In genomic region chr2:218003994-218004419, GRCh38 we compare ENCODE assay signal across 11 cellular contexts. TPM values are rescaled to one million over a fixed set of nuclear protein-coding genes. Genes with fewer than 3 reads are reported as not detected.
A peak's percentile ranks its signal among the peaks of the same experiment; 100 is the strongest.
DNase-seq lines count a peak whose midpoint lies in the region; ATAC-seq and TF ChIP-seq lines count a peak whose summit lies in the region.
"Had no signal": no experiment of that assay in that cellular context is flagged by ENCODE, and none has a peak within 500 bp of the region (broad histone marks: within the 10 kb centered on the region; RNA-seq: fewer than 3 reads in every experiment).

No MANE protein-coding gene starts in this region.

- 27% methylated on average over 6 of the region's 6 CpGs for WGBS in SK-N-SH (ENCODE audit: low lambda C conversion rate)

- TF ChIP-seq CTCF in AG04449 (IDR thresholded peaks at IDR 0.05; ENCODE audit: insufficient read depth, low read length, missing control alignments) (no peak), SK-N-SH (IDR thresholded peaks at IDR 0.05) (no peak), fibroblast of pulmonary artery (IDR thresholded peaks at IDR 0.05; ENCODE audit: low read length, missing control alignments) (no peak), osteoblast (IDR thresholded peaks at IDR 0.05; ENCODE audit: extremely low read depth, low read depth, low read length) (no peak)

- H3K36me3 ChIP-seq in SK-N-SH (replicated peaks in 1 of 2; ENCODE audit: control insufficient read depth in 1 of 2, insufficient read depth in 2 of 2, low read length in 1 of 2), result no peaks in the 10 kb centered on the region
- no peaks in the 10 kb centered on the region for H3K36me3 ChIP-seq in osteoblast (ENCODE audit: insufficient read depth, low read length)

- H3F3A ChIP-seq in SK-N-SH (replicated peaks; ENCODE audit: insufficient read depth), result peaks cover 29% of the 10 kb centered on the region

- no peak for TF ChIP-seq EP300 in SK-N-SH (IDR thresholded peaks at IDR 0.05; ENCODE audit: borderline replicate concordance in 1 of 2, low read depth in 1 of 2, low read length in 1 of 2)

- H3K9me3 ChIP-seq in SK-N-SH (no peaks in the 10 kb centered on the region), osteoblast (ENCODE audit: low read depth, low read length) (no peaks in the 10 kb centered on the region)

- peak overlapping the region; percentile 69; the same call in 1 of the 2 replicates for H3K9ac ChIP-seq in SK-N-SH

- H3K4me2 ChIP-seq in SK-N-SH (peak overlapping the region; percentile 98), osteoblast (ENCODE audit: insufficient read depth, low read length) (peak overlapping the region; percentile 44)

- CTCF ChIA-PET in AG04449 (lab: Yijun Ruan, JAX) (interaction anchor here (1.1 to 4.1 kb wide), 5 partner anchors 11 to 117 kb away, joined by 3 to 34 read pairs (median 7); no protein-coding TSS in a partner anchor), SK-N-SH (lab: Yijun Ruan, JAX) (interaction anchor here (1.1 to 30.4 kb wide), 6 partner anchors 10 to 210 kb away, joined by 3 to 666 read pairs (median 6); no protein-coding TSS in a partner anchor)

- H3K27me3 ChIP-seq in SK-N-SH (ENCODE audit: insufficient read depth) (no peaks in the 10 kb centered on the region), osteoblast (ENCODE audit: insufficient read depth, low read length) (no peaks in the 10 kb centered on the region)

- H4K20me1 ChIP-seq in SK-N-SH (ENCODE audit: insufficient read depth), result peaks cover 23% of the 10 kb centered on the region
- peaks cover 7% of the 10 kb centered on the region for H4K20me1 ChIP-seq in osteoblast (ENCODE audit: insufficient read depth, low read length)

- POLR2A ChIA-PET in AG04449 (lab: Yijun Ruan, JAX) (interaction anchor here (1.5 to 2.7 kb wide), 3 partner anchors 10 to 60 kb away, joined by 3 to 14 read pairs (median 3); no protein-coding TSS in a partner anchor), SK-N-SH (lab: Yijun Ruan, JAX) (interaction anchor here (1.1 to 2.9 kb wide), 2 partner anchors 12 to 29 kb away, joined by 4 to 9 read pairs; no protein-coding TSS in a partner anchor)

- TF ChIP-seq RAD21 in SK-N-SH (IDR thresholded peaks at IDR 0.05; ENCODE audit: low read length), result no peak

- ATAC-seq in HG03354 (IDR thresholded peaks at IDR 0.05; ENCODE audit: poor library complexity, severe bottlenecking, unreplicated experiment) (no peak), GM19452 (IDR thresholded peaks at IDR 0.05; ENCODE audit: unreplicated experiment) (no peak), HG02642 (IDR thresholded peaks at IDR 0.05; ENCODE audit: poor library complexity, unreplicated experiment) (no peak)
- ATAC-seq: CD8-positive, alpha-beta T cell had no signal

- peak overlapping the region; percentile 86 to 98 for H3K27ac ChIP-seq in SK-N-SH (ENCODE audit: low read depth in 2 of 2, low read length in 1 of 2)
- H3K27ac ChIP-seq in osteoblast (ENCODE audit: low read depth, low read length), result peak overlapping the region; percentile 91

- no peak overlapping the region; the same call in 1 of the 2 replicates for H3K4me3 ChIP-seq in AG04449 (ENCODE audit: low read depth, low read length)
- no peak overlapping the region for H3K4me3 ChIP-seq in SK-N-SH (ENCODE audit: low read depth in 2 of 2, low read length in 1 of 2)
- H3K4me3 ChIP-seq in fibroblast of pulmonary artery (replicated peaks; ENCODE audit: low read depth, low read length), result no peak overlapping the region
- no peak overlapping the region for H3K4me3 ChIP-seq in osteoblast (ENCODE audit: insufficient read depth, low read length)

- H2AFZ ChIP-seq in SK-N-SH (ENCODE audit: low read depth), result no peak overlapping the region
- H2AFZ ChIP-seq in osteoblast (ENCODE audit: low read length), result no peak overlapping the region

- no peaks in the 10 kb centered on the region for H3K9me2 ChIP-seq in SK-N-SH

- H3K4me1 ChIP-seq in SK-N-SH (ENCODE audit: control insufficient read depth in 1 of 2, insufficient read depth in 2 of 2, low read depth in 1 of 2, low read length in 1 of 2) (peaks cover 70 to 84% of the 10 kb centered on the region in 2 experiments), osteoblast (ENCODE audit: insufficient read depth, low read length) (peaks cover 86% of the 10 kb centered on the region)

- peak; percentile 80 for DNase-seq in AG04449 (ENCODE audit: low read depth, low spot score)
- DNase-seq in SK-N-SH, result peak; percentile 51
- DNase-seq in fibroblast of pulmonary artery (ENCODE audit: low read depth), result peak; percentile 97
- peak; percentile 94 for DNase-seq in osteoblast (ENCODE audit: insufficient read length, low spot score, missing footprints)
- DNase-seq in SW480 (ENCODE audit: low spot score), result no peak
- DNase-seq: activated T-cell treated with anti-CD3 and anti-CD28 coated beads, Interleukin-2, amount 50 U/mL, for 48 hours; CD8-positive, alpha-beta T cell; SIG-M5 had no signal

- H3K79me2 ChIP-seq in SK-N-SH (ENCODE audit: insufficient read depth) (peaks cover 84% of the 10 kb centered on the region), osteoblast (ENCODE audit: insufficient read depth, low read length) (peaks cover 20% of the 10 kb centered on the region)

TF ChIP-seq in SK-N-SH, 30 proteins besides CTCF, POLR2A, EP300 and RAD21 (continues in another document):
- TF ChIP-seq TEAD4 (IDR thresholded peaks at IDR 0.05; ENCODE audit: borderline replicate concordance, insufficient read depth) (no peak), FOXM1 (IDR thresholded peaks at IDR 0.05; ENCODE audit: low read depth) (no peak), REST (IDR thresholded peaks at IDR 0.05; ENCODE audit: low read depth, low read length) (peak; percentile 86), NFIC (IDR thresholded peaks at IDR 0.05; ENCODE audit: borderline replicate concordance) (peak; percentile 71), JUND (IDR thresholded peaks at IDR 0.05) (peak; percentile 45; the same call in 1 of the 2 replicates), FOXJ3 (CRISPR knock-in tag; IDR thresholded peaks at IDR 0.05) (no peak), FOSL2 (IDR thresholded peaks at IDR 0.05; ENCODE audit: borderline replicate concordance, low read depth) (peak; percentile 57; the same call in 1 of the 2 replicates)
- TF ChIP-seq, protein P1, sequence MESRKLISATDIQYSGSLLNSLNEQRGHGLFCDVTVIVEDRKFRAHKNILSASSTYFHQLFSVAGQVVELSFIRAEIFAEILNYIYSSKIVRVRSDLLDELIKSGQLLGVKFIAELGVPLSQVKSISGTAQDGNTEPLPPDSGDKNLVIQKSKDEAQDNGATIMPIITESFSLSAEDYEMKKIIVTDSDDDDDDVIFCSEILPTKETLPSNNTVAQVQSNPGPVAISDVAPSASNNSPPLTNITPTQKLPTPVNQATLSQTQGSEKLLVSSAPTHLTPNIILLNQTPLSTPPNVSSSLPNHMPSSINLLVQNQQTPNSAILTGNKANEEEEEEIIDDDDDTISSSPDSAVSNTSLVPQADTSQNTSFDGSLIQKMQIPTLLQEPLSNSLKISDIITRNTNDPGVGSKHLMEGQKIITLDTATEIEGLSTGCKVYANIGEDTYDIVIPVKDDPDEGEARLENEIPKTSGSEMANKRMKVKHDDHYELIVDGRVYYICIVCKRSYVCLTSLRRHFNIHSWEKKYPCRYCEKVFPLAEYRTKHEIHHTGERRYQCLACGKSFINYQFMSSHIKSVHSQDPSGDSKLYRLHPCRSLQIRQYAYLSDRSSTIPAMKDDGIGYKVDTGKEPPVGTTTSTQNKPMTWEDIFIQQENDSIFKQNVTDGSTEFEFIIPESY (IDR thresholded peaks at IDR 0.05; ENCODE audit: borderline replicate concordance, low read depth), result no peak
- TF ChIP-seq, protein P2, sequence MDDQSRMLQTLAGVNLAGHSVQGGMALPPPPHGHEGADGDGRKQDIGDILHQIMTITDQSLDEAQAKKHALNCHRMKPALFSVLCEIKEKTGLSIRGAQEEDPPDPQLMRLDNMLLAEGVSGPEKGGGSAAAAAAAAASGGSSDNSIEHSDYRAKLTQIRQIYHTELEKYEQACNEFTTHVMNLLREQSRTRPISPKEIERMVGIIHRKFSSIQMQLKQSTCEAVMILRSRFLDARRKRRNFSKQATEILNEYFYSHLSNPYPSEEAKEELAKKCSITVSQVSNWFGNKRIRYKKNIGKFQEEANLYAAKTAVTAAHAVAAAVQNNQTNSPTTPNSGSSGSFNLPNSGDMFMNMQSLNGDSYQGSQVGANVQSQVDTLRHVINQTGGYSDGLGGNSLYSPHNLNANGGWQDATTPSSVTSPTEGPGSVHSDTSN (IDR thresholded peaks at IDR 0.05), result peak; percentile 48; the same call in 1 of the 2 replicates

RNA-seq across cellular contexts. Expression of gene TNS1, which starts 1.2 kb away (rescaled TPM):
- 10.5 and 12.1 TPM in 2 replicates for polyA plus RNA-seq in SK-N-SH (2012; rRNA removed)
- 7.1 and 10.2 TPM in 2 replicates for polyA plus RNA-seq in SK-N-SH (2012; cell fraction: cytosol; rRNA removed)
- polyA plus RNA-seq in SK-N-SH (2012; cell fraction: nucleus; rRNA removed), result 34.1 and 40.8 TPM in 2 replicates
- 45.7 and 48.9 TPM in 2 replicates for total RNA-seq in osteoblast
- total RNA-seq: CD8-positive, alpha-beta T cell had no signal
